In genomic region chrX:48911407-48912182, GRCh38 we compare ENCODE assay signal across 1 cellular context.
TF ChIP-seq lines count a peak whose summit lies in the region.

SLC35A2 (minus strand) TSS chrX:48911646; CDS start chrX:48911636, 10 bp downstream.

TF ChIP-seq in K562, 482 proteins besides CTCF, POLR2A, EP300 and RAD21 (continued from another document and continues in another):
- TF ChIP-seq PATZ1 (CRISPR knock-in tag; IDR thresholded peaks at IDR 0.05; ENCODE audit: borderline replicate concordance) (peak; percentile 93), GATAD2B (IDR thresholded peaks at IDR 0.05; ENCODE audit: borderline replicate concordance) (no peak), KDM5B (IDR thresholded peaks at IDR 0.05; ENCODE audit: insufficient replicate concordance, low read depth, low read length) (peak; percentile 81), ZNF165 (CRISPR knock-in tag; IDR thresholded peaks at IDR 0.05; ENCODE audit: borderline replicate concordance) (no peak), FIP1L1 (IDR thresholded peaks at IDR 0.05; ENCODE audit: low read depth, low read length, poor library complexity, severe bottlenecking) (peak; percentile 81), MAX (CRISPR knock-in tag; IDR thresholded peaks at IDR 0.05) (peak; percentile 62), HDAC1 (IDR thresholded peaks at IDR 0.05) (peak in 1 of 2 experiments; percentile 96; a peak in 2 of 4 replicates), MTA1 (IDR thresholded peaks at IDR 0.05; ENCODE audit: borderline replicate concordance) (no peak), ELF4 (CRISPR knock-in tag; IDR thresholded peaks at IDR 0.05) (peak; percentile 63; the same call in 1 of the 2 replicates), PML (IDR thresholded peaks at IDR 0.05; ENCODE audit: low read length) (peak; percentile 70; the same call in 1 of the 2 replicates), CBX3 (IDR thresholded peaks at IDR 0.05; ENCODE audit: borderline replicate concordance in 1 of 2, low read length in 2 of 2) (no peak), SPI1 (IDR thresholded peaks at IDR 0.05; ENCODE audit: borderline replicate concordance, low read depth, low read length) (peak; percentile 76), MTA3 (IDR thresholded peaks at IDR 0.05; ENCODE audit: borderline replicate concordance) (no peak), MYNN (IDR thresholded peaks at IDR 0.05) (no peak; the same call in 1 of the 2 replicates), MYNN (CRISPR knock-in tag; IDR thresholded peaks at IDR 0.05) (no peak), ZNF57 (CRISPR knock-in tag; IDR thresholded peaks at IDR 0.05) (peak; percentile 78; the same call in 1 of the 2 replicates), PTBP1 (IDR thresholded peaks at IDR 0.05; ENCODE audit: low read depth, low read length) (peak; percentile 89; the same call in 1 of the 2 replicates), TEAD4 (IDR thresholded peaks at IDR 0.05; ENCODE audit: low read length) (0 out of 2 replicates have a peak, but pooled peaks have one; percentile 10), TEAD4 (CRISPR knock-in tag; IDR thresholded peaks at IDR 0.05; ENCODE audit: borderline replicate concordance) (no peak), ZNF12 (CRISPR knock-in tag; IDR thresholded peaks at IDR 0.05) (0 out of 2 replicates have a peak, but pooled peaks have one; percentile 66), PHB (CRISPR knock-in tag; IDR thresholded peaks at IDR 0.05) (peak; percentile 90; the same call in 1 of the 2 replicates), ZNF830 (CRISPR knock-in tag; IDR thresholded peaks at IDR 0.05) (peak; percentile 96), MYC (IDR thresholded peaks at IDR 0.05; ENCODE audit: low read depth, low read length) (no peak), MYC (CRISPR knock-in tag; IDR thresholded peaks at IDR 0.05; ENCODE audit: borderline replicate concordance, low read depth) (peak; percentile 87; the same call in 1 of the 2 replicates), FOXJ2 (tag; IDR thresholded peaks at IDR 0.05) (0 out of 2 replicates have a peak, but pooled peaks have one; percentile 50), ZNF146 (CRISPR knock-in tag; IDR thresholded peaks at IDR 0.05; ENCODE audit: unreplicated experiment) (no peak), TFAP4 (CRISPR knock-in tag; IDR thresholded peaks at IDR 0.05; ENCODE audit: borderline replicate concordance) (peak; percentile 88), L3MBTL2 (IDR thresholded peaks at IDR 0.05) (peak; percentile 43; the same call in 1 of the 2 replicates), RBM22 (IDR thresholded peaks at IDR 0.05; ENCODE audit: low read depth, low read length, poor library complexity, severe bottlenecking) (peak; percentile 99), GABPB2 (CRISPR knock-in tag; conservative IDR thresholded peaks at IDR 0.05) (peak; percentile 77), ZNF384 (IDR thresholded peaks at IDR 0.05; ENCODE audit: low read depth, low read length) (0 out of 2 replicates have a peak, but pooled peaks have one; percentile 3), FOXA3 (CRISPR knock-in tag; conservative IDR thresholded peaks at IDR 0.05 in 1 of 2, IDR thresholded peaks at IDR 0.05 in 1 of 2) (no peak), HOXB6 (CRISPR knock-in tag; IDR thresholded peaks at IDR 0.05; ENCODE audit: borderline replicate concordance) (peak; percentile 55; the same call in 1 of the 2 replicates), TOE1 (IDR thresholded peaks at IDR 0.05; ENCODE audit: borderline replicate concordance) (0 out of 2 replicates have a peak, but pooled peaks have one; percentile 29), TOE1 (CRISPR knock-in tag; IDR thresholded peaks at IDR 0.05; ENCODE audit: borderline replicate concordance, low read depth) (no peak), ZNF551 (CRISPR knock-in tag; IDR thresholded peaks at IDR 0.05) (0 out of 2 replicates have a peak, but pooled peaks have one; percentile 40), NR4A1 (CRISPR knock-in tag; IDR thresholded peaks at IDR 0.05) (no peak), NR4A1 (tag; IDR thresholded peaks at IDR 0.05) (peak; percentile 39; the same call in 1 of the 2 replicates)
- TF ChIP-seq, protein P1, sequence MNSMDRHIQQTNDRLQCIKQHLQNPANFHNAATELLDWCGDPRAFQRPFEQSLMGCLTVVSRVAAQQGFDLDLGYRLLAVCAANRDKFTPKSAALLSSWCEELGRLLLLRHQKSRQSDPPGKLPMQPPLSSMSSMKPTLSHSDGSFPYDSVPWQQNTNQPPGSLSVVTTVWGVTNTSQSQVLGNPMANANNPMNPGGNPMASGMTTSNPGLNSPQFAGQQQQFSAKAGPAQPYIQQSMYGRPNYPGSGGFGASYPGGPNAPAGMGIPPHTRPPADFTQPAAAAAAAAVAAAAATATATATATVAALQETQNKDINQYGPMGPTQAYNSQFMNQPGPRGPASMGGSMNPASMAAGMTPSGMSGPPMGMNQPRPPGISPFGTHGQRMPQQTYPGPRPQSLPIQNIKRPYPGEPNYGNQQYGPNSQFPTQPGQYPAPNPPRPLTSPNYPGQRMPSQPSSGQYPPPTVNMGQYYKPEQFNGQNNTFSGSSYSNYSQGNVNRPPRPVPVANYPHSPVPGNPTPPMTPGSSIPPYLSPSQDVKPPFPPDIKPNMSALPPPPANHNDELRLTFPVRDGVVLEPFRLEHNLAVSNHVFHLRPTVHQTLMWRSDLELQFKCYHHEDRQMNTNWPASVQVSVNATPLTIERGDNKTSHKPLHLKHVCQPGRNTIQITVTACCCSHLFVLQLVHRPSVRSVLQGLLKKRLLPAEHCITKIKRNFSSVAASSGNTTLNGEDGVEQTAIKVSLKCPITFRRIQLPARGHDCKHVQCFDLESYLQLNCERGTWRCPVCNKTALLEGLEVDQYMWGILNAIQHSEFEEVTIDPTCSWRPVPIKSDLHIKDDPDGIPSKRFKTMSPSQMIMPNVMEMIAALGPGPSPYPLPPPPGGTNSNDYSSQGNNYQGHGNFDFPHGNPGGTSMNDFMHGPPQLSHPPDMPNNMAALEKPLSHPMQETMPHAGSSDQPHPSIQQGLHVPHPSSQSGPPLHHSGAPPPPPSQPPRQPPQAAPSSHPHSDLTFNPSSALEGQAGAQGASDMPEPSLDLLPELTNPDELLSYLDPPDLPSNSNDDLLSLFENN (IDR thresholded peaks at IDR 0.05; ENCODE audit: low read depth in 2 of 2, low read length in 2 of 2): no peak
- TF ChIP-seq, protein P2, sequence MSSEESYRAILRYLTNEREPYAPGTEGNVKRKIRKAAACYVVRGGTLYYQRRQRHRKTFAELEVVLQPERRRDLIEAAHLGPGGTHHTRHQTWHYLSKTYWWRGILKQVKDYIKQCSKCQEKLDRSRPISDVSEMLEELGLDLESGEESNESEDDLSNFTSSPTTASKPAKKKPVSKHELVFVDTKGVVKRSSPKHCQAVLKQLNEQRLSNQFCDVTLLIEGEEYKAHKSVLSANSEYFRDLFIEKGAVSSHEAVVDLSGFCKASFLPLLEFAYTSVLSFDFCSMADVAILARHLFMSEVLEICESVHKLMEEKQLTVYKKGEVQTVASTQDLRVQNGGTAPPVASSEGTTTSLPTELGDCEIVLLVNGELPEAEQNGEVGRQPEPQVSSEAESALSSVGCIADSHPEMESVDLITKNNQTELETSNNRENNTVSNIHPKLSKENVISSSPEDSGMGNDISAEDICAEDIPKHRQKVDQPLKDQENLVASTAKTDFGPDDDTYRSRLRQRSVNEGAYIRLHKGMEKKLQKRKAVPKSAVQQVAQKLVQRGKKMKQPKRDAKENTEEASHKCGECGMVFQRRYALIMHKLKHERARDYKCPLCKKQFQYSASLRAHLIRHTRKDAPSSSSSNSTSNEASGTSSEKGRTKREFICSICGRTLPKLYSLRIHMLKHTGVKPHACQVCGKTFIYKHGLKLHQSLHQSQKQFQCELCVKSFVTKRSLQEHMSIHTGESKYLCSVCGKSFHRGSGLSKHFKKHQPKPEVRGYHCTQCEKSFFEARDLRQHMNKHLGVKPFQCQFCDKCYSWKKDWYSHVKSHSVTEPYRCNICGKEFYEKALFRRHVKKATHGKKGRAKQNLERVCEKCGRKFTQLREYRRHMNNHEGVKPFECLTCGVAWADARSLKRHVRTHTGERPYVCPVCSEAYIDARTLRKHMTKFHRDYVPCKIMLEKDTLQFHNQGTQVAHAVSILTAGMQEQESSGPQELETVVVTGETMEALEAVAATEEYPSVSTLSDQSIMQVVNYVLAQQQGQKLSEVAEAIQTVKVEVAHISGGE (CRISPR knock-in tag; IDR thresholded peaks at IDR 0.05): peak in 1 of 3 experiments; percentile 84; a peak in 2 of 6 replicates
- TF ChIP-seq, protein P3, sequence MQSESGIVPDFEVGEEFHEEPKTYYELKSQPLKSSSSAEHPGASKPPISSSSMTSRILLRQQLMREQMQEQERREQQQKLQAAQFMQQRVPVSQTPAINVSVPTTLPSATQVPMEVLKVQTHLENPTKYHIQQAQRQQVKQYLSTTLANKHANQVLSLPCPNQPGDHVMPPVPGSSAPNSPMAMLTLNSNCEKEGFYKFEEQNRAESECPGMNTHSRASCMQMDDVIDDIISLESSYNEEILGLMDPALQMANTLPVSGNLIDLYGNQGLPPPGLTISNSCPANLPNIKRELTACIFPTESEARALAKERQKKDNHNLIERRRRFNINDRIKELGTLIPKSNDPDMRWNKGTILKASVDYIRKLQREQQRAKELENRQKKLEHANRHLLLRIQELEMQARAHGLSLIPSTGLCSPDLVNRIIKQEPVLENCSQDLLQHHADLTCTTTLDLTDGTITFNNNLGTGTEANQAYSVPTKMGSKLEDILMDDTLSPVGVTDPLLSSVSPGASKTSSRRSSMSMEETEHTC (IDR thresholded peaks at IDR 0.05): no peak
- TF ChIP-seq, protein P4, sequence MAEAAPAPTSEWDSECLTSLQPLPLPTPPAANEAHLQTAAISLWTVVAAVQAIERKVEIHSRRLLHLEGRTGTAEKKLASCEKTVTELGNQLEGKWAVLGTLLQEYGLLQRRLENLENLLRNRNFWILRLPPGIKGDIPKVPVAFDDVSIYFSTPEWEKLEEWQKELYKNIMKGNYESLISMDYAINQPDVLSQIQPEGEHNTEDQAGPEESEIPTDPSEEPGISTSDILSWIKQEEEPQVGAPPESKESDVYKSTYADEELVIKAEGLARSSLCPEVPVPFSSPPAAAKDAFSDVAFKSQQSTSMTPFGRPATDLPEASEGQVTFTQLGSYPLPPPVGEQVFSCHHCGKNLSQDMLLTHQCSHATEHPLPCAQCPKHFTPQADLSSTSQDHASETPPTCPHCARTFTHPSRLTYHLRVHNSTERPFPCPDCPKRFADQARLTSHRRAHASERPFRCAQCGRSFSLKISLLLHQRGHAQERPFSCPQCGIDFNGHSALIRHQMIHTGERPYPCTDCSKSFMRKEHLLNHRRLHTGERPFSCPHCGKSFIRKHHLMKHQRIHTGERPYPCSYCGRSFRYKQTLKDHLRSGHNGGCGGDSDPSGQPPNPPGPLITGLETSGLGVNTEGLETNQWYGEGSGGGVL (CRISPR knock-in tag; IDR thresholded peaks at IDR 0.05): no peak
- TF ChIP-seq, protein P5, sequence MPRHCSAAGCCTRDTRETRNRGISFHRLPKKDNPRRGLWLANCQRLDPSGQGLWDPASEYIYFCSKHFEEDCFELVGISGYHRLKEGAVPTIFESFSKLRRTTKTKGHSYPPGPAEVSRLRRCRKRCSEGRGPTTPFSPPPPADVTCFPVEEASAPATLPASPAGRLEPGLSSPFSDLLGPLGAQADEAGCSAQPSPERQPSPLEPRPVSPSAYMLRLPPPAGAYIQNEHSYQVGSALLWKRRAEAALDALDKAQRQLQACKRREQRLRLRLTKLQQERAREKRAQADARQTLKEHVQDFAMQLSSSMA (CRISPR knock-in tag; IDR thresholded peaks at IDR 0.05): peak; percentile 92
- TF ChIP-seq, protein P6, sequence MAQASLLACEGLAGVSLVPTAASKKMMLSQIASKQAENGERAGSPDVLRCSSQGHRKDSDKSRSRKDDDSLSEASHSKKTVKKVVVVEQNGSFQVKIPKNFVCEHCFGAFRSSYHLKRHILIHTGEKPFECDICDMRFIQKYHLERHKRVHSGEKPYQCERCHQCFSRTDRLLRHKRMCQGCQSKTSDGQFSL (CRISPR knock-in tag; IDR thresholded peaks at IDR 0.05): no peak
- TF ChIP-seq, protein P6 (tag; IDR thresholded peaks at IDR 0.05): no peak
- TF ChIP-seq, protein P7, sequence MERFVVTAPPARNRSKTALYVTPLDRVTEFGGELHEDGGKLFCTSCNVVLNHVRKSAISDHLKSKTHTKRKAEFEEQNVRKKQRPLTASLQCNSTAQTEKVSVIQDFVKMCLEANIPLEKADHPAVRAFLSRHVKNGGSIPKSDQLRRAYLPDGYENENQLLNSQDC (CRISPR knock-in tag; IDR thresholded peaks at IDR 0.05): 0 out of 2 replicates have a peak, but pooled peaks have one; percentile 48
